ENCODE assay signal across 25 cellular contexts in genomic region chr5:59571077-59571476, GRCh38.
"Had no signal": no experiment of that assay in that cellular context is flagged by ENCODE, and none has a peak within 500 bp of the region (broad histone marks: within the 10 kb centered on the region; RNA-seq: fewer than 3 reads in every experiment).

No MANE protein-coding gene starts in this region.

- H3K4me1 ChIP-seq: gastroesophageal sphincter, heart left ventricle, pancreas, right lobe of liver, tibial nerve, upper lobe of left lung had no signal

- H3K79me2 ChIP-seq: hepatocyte had no signal

- DNase-seq: dorsolateral prefrontal cortex; effector CD4-positive, alpha-beta T cell; foreskin fibroblast; heart left ventricle; kidney; mesenchymal stem cell; midbrain; naive thymus-derived CD4-positive, alpha-beta T cell; pancreas; right lobe of liver; small intestine; stimulated activated CD4-positive, alpha-beta T cell treated with anti-CD3 and anti-CD28 coated beads, Interleukin-15, amount 100 ng/mL, for 24 hours; stimulated activated CD4-positive, alpha-beta T cell treated with anti-CD3 and anti-CD28 coated beads, Interleukin-2, amount 100 ng/mL, for 48 hours; stimulated activated naive B cell treated with anti-CD40 and anti-IgM and Interleukin-4, amounts not matched to agents 10 μg/mL and 1 μg/mL and 100 μg/mL, for 72 hours; upper lobe of left lung had no signal

- H3K9me3 ChIP-seq: gastroesophageal sphincter, heart left ventricle, neutrophil, pancreas, right lobe of liver, thoracic aorta, tibial nerve, upper lobe of left lung had no signal

- H3K36me3 ChIP-seq: gastroesophageal sphincter, heart left ventricle, neutrophil, pancreas, right lobe of liver, thoracic aorta, tibial nerve, upper lobe of left lung had no signal

- H3K27ac ChIP-seq: dorsolateral prefrontal cortex, epithelial cell of prostate, gastroesophageal sphincter, heart left ventricle, hepatocyte, neutrophil, pancreas, right lobe of liver, thoracic aorta, tibial nerve, upper lobe of left lung had no signal

- H3K4me3 ChIP-seq: dorsolateral prefrontal cortex, gastroesophageal sphincter, heart left ventricle, hepatocyte, lung, pancreas, right lobe of liver, thoracic aorta, tibial nerve, upper lobe of left lung had no signal

- FAIRE-seq: kidney, urothelium cell line had no signal

- H3K27me3 ChIP-seq: dorsolateral prefrontal cortex, gastroesophageal sphincter, heart left ventricle, hepatocyte, neutrophil, pancreas, right lobe of liver, tibial nerve, upper lobe of left lung had no signal

- ATAC-seq: esophagus mucosa; gastroesophageal sphincter; heart left ventricle; left lobe of liver; naive thymus-derived CD4-positive, alpha-beta T cell; pancreas; right lobe of liver; stimulated activated naive B cell treated with anti-CD40 and anti-IgM and Interleukin-4, amounts not matched to agents 10 μg/mL and 1 μg/mL and 100 μg/mL, for 72 hours had no signal

- H3K4me2 ChIP-seq: hepatocyte had no signal

- H2AFZ ChIP-seq: hepatocyte had no signal
